Comparison of ENCODE assay signal across 10 cellular contexts in the genomic region with DNA sequence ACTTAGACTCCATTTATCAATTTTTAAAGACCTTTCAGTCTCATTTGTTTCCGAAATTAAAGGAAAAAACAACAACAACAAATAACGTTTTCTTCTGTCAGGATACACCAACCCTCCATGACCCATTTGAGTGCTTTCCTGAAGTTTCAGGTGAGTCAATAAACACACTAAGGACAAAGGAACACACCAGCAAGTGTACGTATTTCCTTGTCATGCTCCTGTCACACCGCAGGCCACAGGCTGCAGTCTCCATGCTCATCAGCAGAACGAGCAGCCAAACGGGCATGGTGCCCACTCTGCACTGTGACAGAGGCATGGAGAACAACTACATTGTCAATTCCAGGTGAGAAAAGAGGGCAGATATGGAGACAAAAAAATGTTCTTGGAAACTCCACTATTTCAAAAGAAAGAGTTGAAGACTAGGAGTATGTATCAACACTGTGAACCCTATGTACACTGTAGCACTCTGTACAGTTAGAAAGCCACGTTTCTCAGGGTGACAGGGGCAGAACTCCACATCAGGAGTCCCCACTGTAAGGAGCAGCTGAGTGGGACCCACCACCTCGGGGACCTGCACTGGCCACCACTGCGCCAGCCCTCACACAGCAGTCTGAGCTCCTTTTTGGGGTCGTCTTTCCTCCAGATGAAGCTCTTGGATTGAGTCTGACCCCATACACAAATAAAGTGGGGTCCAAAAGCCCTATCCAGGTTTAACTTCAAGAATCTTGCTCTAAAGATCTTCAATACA. TPM values are rescaled to one million over a fixed set of nuclear protein-coding genes. Genes with fewer than 3 reads are reported as not detected.
DNase-seq lines count a peak whose midpoint lies in the region; ATAC-seq lines count a peak whose summit lies in the region.
"Had no signal": no experiment of that assay in that cellular context is flagged by ENCODE, and none has a peak within 500 bp of the region (broad histone marks: within the 10 kb centered on the region; RNA-seq: fewer than 3 reads in every experiment).

No MANE protein-coding gene starts in this region.

- no peak for ATAC-seq in HG03520 (IDR thresholded peaks at IDR 0.05; ENCODE audit: unreplicated experiment)

- WGBS in mesodermal cell (ENCODE audit: insufficient coverage in 2 of 2), 2 experiments: 76 to 79% methylated on average over 8 to 10 of the region's 10 CpGs

- peak overlapping the region; percentile 97 for H3K27ac ChIP-seq in mesodermal cell (ENCODE audit: low read depth, low read length, severe bottlenecking)
- H3K27ac ChIP-seq: ovary, SK-N-MC had no signal

- no peaks in the 10 kb centered on the region for H3K27me3 Mint-ChIP-seq in activated naive CD4-positive, alpha-beta T cell treated with anti-CD3 and anti-CD28 coated beads, Interleukin-2, amount 50 U/mL, for 24 hours

- peaks cover 50% of the 10 kb centered on the region for H3K4me1 ChIP-seq in mesodermal cell (ENCODE audit: control insufficient read depth, insufficient read depth, low read length, poor library complexity, severe bottlenecking)

- H3K9me3 Mint-ChIP-seq in activated naive CD4-positive, alpha-beta T cell treated with anti-CD3 and anti-CD28 coated beads, Interleukin-2, amount 50 U/mL, for 24 hours: no peaks in the 10 kb centered on the region

- peaks cover 2% of the 10 kb centered on the region for H3K36me3 Mint-ChIP-seq in activated naive CD4-positive, alpha-beta T cell treated with anti-CD3 and anti-CD28 coated beads, Interleukin-2, amount 50 U/mL, for 24 hours

- no peak for DNase-seq in activated naive CD4-positive, alpha-beta T cell (lab: John Stamatoyannopoulos, UW)
- DNase-seq in cerebellum (ENCODE audit: low spot score) (peak; percentile 70), NOMO-1 (lab: John Stamatoyannopoulos, UW; ENCODE audit: unreplicated experiment in 2 of 2) (no peak), NK-92 (lab: John Stamatoyannopoulos, UW; ENCODE audit: unreplicated experiment) (no peak), putamen (ENCODE audit: low spot score) (no peak)

- H3K36me3 ChIP-seq in mesodermal cell (ENCODE audit: control insufficient read depth, insufficient read depth, low read length): peaks cover 23% of the 10 kb centered on the region
- H3K36me3 ChIP-seq: ovary had no signal

- H3K4me3 ChIP-seq in mesodermal cell (ENCODE audit: extremely low read depth, insufficient read depth, low read length, poor library complexity, severe bottlenecking): peak overlapping the region; percentile 94

- peaks cover 81% of the 10 kb centered on the region for H3K4me1 Mint-ChIP-seq in activated naive CD4-positive, alpha-beta T cell treated with anti-CD3 and anti-CD28 coated beads, Interleukin-2, amount 50 U/mL, for 24 hours

- H3K27ac Mint-ChIP-seq in activated naive CD4-positive, alpha-beta T cell treated with anti-CD3 and anti-CD28 coated beads, Interleukin-2, amount 50 U/mL, for 24 hours: peak overlapping the region; percentile 67

- H3K4me3 Mint-ChIP-seq in activated naive CD4-positive, alpha-beta T cell treated with anti-CD3 and anti-CD28 coated beads, Interleukin-2, amount 50 U/mL, for 24 hours: peak overlapping the region; percentile 93

- no peaks in the 10 kb centered on the region for H3K9me3 ChIP-seq in mesodermal cell (ENCODE audit: control insufficient read depth, low read length)
- H3K9me3 ChIP-seq: ovary had no signal

RNA-seq across cellular contexts. Expression of gene PTTG1IP, which starts 2.6 kb away (rescaled TPM):
- total RNA-seq in cerebellum: 93.7 TPM
- polyA plus RNA-seq in mesodermal cell (2013, experiment 1 of 2): 463 TPM
- polyA plus RNA-seq in mesodermal cell (2013, experiment 2 of 2): 473 TPM

RNA-seq across cellular contexts. Expression of gene ITGB2, which starts 49.8 kb away (rescaled TPM):
- 6.8 TPM for total RNA-seq in cerebellum
- polyA plus RNA-seq in mesodermal cell (2013, experiment 1 of 2): 2.4 TPM
- polyA plus RNA-seq in mesodermal cell (2013, experiment 2 of 2): 1.5 TPM

RNA-seq across cellular contexts. Expression of gene SUMO3, which starts 53.1 kb away (rescaled TPM):
- 43.8 TPM for total RNA-seq in cerebellum
- 108 TPM for polyA plus RNA-seq in mesodermal cell (2013, experiment 1 of 2)
- 108 TPM for polyA plus RNA-seq in mesodermal cell (2013, experiment 2 of 2)
